ENCODE assay signal across 26 cellular contexts in the genomic region with DNA sequence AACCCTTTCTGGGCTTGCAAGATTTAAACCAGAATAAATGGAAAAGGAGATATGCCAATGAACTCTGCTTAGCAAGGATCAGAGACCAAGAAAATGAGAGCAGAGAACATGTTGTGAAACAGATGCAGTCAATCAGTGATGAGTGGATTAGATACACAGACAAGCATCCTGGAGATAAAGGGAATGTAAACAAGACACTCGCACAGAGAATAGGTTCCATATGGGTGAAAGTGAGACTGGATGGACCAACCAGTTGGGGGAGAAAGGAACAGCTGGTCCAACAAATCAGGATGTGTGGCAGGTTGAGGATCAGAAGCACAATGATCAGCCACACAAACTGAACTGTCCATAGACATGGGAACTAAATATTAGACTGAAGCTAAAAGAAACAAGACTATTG.
DNase-seq lines count a peak whose midpoint lies in the region; ATAC-seq and TF ChIP-seq lines count a peak whose summit lies in the region.
"Had no signal": no experiment of that assay in that cellular context is flagged by ENCODE, and none has a peak within 500 bp of the region (broad histone marks: within the 10 kb centered on the region; RNA-seq: fewer than 3 reads in every experiment).

No MANE protein-coding gene starts in this region.

- no peak overlapping the region for H3K4me3 ChIP-seq in WERI-Rb-1 (ENCODE audit: low read depth, low read length)
- no peak overlapping the region for H3K4me3 ChIP-seq in ovary
- H3K4me3 ChIP-seq: BLaER1 treated with 17β-estradiol and CSF1 and Interleukin-3, amounts not matched to agents 10 nM and 100 nM; cardiac muscle cell; coronary artery; SK-N-MC had no signal

- ATAC-seq in left cardiac atrium: no peak
- ATAC-seq: activated T-cell treated with anti-CD3 and anti-CD28 coated beads, Interleukin-2, amount 50 U/mL, for 72 hours; effector memory CD8-positive, alpha-beta T cell; natural killer cell treated with Interleukin-12 subunit alpha and Interleukin-12 subunit beta and Interleukin-15 and Interleukin-18, amount 100 ng/mL, for 72 hours; right cardiac atrium; stimulated activated memory B cell treated with anti-CD40 and anti-IgM and Interleukin-4, amounts not matched to agents 10 μg/mL and 1 μg/mL and 100 μg/mL, for 72 hours had no signal

- intact Hi-C loops in ovary (cut with DNase I) (no loop called here), left cardiac atrium (cut with DNase I) (no loop called here)

- H3K27ac ChIP-seq in WERI-Rb-1 (no peak overlapping the region), ovary (no peak overlapping the region)
- H3K27ac ChIP-seq: BLaER1 treated with 17β-estradiol and CSF1 and Interleukin-3, amounts not matched to agents 10 nM and 100 nM; cardiac muscle cell; coronary artery; SK-N-MC had no signal

- no peak for TF ChIP-seq EP300 in ovary (IDR thresholded peaks at IDR 0.05)

- WGBS in ovary, 3 donors: 42 to 47% (median 46%) methylated on average over 1 of the region's 1 CpG

- H3K36me3 ChIP-seq in WERI-Rb-1: no peaks in the 10 kb centered on the region
- H3K36me3 ChIP-seq in ovary: no peaks in the 10 kb centered on the region
- H3K36me3 ChIP-seq: BLaER1 treated with 17β-estradiol and CSF1 and Interleukin-3, amounts not matched to agents 10 nM and 100 nM; cardiac muscle cell had no signal

- H3K9me3 ChIP-seq in WERI-Rb-1 (ENCODE audit: severe bottlenecking): no peaks in the 10 kb centered on the region
- no peaks in the 10 kb centered on the region for H3K9me3 ChIP-seq in ovary
- H3K9me3 ChIP-seq: BLaER1 treated with 17β-estradiol and CSF1 and Interleukin-3, amounts not matched to agents 10 nM and 100 nM; Caco-2 had no signal

- no peaks in the 10 kb centered on the region for H3K27me3 ChIP-seq in WERI-Rb-1 (ENCODE audit: insufficient read depth, low read depth, severe bottlenecking)
- H3K27me3 ChIP-seq in ovary: no peaks in the 10 kb centered on the region
- H3K27me3 ChIP-seq: BLaER1 treated with 17β-estradiol and CSF1 and Interleukin-3, amounts not matched to agents 10 nM and 100 nM; cardiac muscle cell had no signal

- TF ChIP-seq POLR2A in ovary (IDR thresholded peaks at IDR 0.05): no peak

- peak; percentile 63 for DNase-seq in D341Med (ENCODE audit: low spot score)
- DNase-seq in NCI-H1092 (lab: John Stamatoyannopoulos, UW): peak; percentile 72
- DNase-seq in NCI-H524 (lab: John Stamatoyannopoulos, UW): peak; percentile 89 to 97
- peak; percentile 58 for DNase-seq in WERI-Rb-1
- DNase-seq in ovary: no peak
- DNase-seq in AG08395 (ENCODE audit: low spot score): no peak
- no peak for DNase-seq in left cardiac atrium
- no peak for DNase-seq in AG20443 (ENCODE audit: low spot score)
- DNase-seq: activated CD4-positive, alpha-beta T cell treated with anti-CD3 and anti-CD28 coated beads, Interleukin-2, amount 10 ng/mL, durations not matched to agents 24 days and 14 days; activated naive CD4-positive, alpha-beta T cell treated with anti-CD3 and anti-CD28 coated beads, Interleukin-2, amount 50 U/mL, for 16 hours; activated T-cell treated with anti-CD3 and anti-CD28 coated beads, Interleukin-2, amount 50 U/mL, for 72 hours; amygdala; Caco-2; effector memory CD8-positive, alpha-beta T cell; foreskin melanocyte; hypothalamus; IMR-90; right cardiac atrium; RPMI8226; stimulated activated CD4-positive, alpha-beta T cell treated with anti-CD3 and anti-CD28 coated beads, Interleukin-4, amount 100 ng/mL, for 1 hour had no signal

- no peaks in the 10 kb centered on the region for H3K4me1 ChIP-seq in ovary (ENCODE audit: insufficient read depth)
- H3K4me1 ChIP-seq: Caco-2 had no signal

- TF ChIP-seq CTCF in WERI-Rb-1 (IDR thresholded peaks at IDR 0.05; ENCODE audit: low read depth, low read length): no peak
- TF ChIP-seq CTCF in ovary (IDR thresholded peaks at IDR 0.05): no peak

Comparison
In these comparisons a context has a peak if more than half of its experiments do, and no peak if none do; other contexts are left out.
1. DNase-seq: peak in D341Med (single experiment), NCI-H1092 (single experiment), NCI-H524 (2 of 2) and WERI-Rb-1 (single experiment); none in ovary (0 of 5), AG08395 (single experiment), left cardiac atrium (single experiment) and AG20443 (single experiment).